ENCODE assay signal across 1 cellular context in genomic region chr7:48084727-48085432, GRCh38.
TF ChIP-seq lines count a peak whose summit lies in the region.

No MANE protein-coding gene starts in this region.

TF ChIP-seq in GM23338, 12 proteins besides CTCF, POLR2A, EP300 and RAD21 (continued from another document):
- TF ChIP-seq ZNF462 (CRISPR knock-in tag; IDR thresholded peaks at IDR 0.05) (no peak), ZNF114 (CRISPR knock-in tag; IDR thresholded peaks at IDR 0.05) (no peak), POLR2AphosphoS5 (IDR thresholded peaks at IDR 0.05; ENCODE audit: low read depth) (no peak), JUNB (IDR thresholded peaks at IDR 0.05; ENCODE audit: unreplicated experiment) (no peak), ZNF331 (CRISPR knock-in tag; IDR thresholded peaks at IDR 0.05; ENCODE audit: low read depth) (no peak), EZH2phosphoT487 (IDR thresholded peaks at IDR 0.05; ENCODE audit: unreplicated experiment) (no peak), EZH2 (IDR thresholded peaks at IDR 0.05; ENCODE audit: low read depth, unreplicated experiment) (no peak), STAT1 (IDR thresholded peaks at IDR 0.05; ENCODE audit: unreplicated experiment) (no peak), ETS1 (IDR thresholded peaks at IDR 0.05) (no peak)
